Comparison of ENCODE assay signal across 1 cellular context in the genomic region with DNA sequence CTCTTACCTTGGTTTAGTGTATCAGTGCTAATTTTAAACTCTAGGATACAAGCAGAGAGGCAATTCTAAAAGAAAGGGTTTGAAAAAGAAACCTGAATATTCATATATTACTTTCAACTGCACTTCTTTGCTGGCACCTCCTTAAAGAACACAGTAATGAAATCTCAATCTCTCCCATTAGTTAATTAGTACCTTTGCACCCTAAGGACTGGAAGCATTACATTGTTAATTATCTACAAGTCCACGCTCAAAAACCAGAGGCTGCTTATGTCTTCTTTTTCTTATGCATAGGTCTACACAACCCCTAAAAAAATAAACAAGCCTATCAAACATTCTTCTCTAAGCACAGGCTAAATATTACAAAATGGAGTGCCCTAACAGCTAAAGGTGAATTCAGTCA.
TF ChIP-seq lines count a peak whose summit lies in the region.

No MANE protein-coding gene starts in this region.

TF ChIP-seq in GM23338, 12 proteins besides CTCF, POLR2A, EP300 and RAD21 (continued from another document):
- TF ChIP-seq ZNF331 (CRISPR knock-in tag; IDR thresholded peaks at IDR 0.05; ENCODE audit: low read depth) (no peak), NANOG (IDR thresholded peaks at IDR 0.05; ENCODE audit: borderline replicate concordance) (no peak), ZNF114 (CRISPR knock-in tag; IDR thresholded peaks at IDR 0.05) (no peak), EZH2phosphoT487 (IDR thresholded peaks at IDR 0.05; ENCODE audit: unreplicated experiment) (no peak), STAT1 (IDR thresholded peaks at IDR 0.05; ENCODE audit: unreplicated experiment) (no peak), POLR2AphosphoS5 (IDR thresholded peaks at IDR 0.05; ENCODE audit: low read depth) (no peak), EZH2 (IDR thresholded peaks at IDR 0.05; ENCODE audit: low read depth, unreplicated experiment) (no peak), JUNB (IDR thresholded peaks at IDR 0.05; ENCODE audit: unreplicated experiment) (no peak), CREB1 (CRISPR knock-in tag; IDR thresholded peaks at IDR 0.05; ENCODE audit: low read depth) (no peak)
- TF ChIP-seq, protein P1, sequence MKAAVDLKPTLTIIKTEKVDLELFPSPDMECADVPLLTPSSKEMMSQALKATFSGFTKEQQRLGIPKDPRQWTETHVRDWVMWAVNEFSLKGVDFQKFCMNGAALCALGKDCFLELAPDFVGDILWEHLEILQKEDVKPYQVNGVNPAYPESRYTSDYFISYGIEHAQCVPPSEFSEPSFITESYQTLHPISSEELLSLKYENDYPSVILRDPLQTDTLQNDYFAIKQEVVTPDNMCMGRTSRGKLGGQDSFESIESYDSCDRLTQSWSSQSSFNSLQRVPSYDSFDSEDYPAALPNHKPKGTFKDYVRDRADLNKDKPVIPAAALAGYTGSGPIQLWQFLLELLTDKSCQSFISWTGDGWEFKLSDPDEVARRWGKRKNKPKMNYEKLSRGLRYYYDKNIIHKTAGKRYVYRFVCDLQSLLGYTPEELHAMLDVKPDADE (IDR thresholded peaks at IDR 0.05), result no peak
- TF ChIP-seq, protein P2, sequence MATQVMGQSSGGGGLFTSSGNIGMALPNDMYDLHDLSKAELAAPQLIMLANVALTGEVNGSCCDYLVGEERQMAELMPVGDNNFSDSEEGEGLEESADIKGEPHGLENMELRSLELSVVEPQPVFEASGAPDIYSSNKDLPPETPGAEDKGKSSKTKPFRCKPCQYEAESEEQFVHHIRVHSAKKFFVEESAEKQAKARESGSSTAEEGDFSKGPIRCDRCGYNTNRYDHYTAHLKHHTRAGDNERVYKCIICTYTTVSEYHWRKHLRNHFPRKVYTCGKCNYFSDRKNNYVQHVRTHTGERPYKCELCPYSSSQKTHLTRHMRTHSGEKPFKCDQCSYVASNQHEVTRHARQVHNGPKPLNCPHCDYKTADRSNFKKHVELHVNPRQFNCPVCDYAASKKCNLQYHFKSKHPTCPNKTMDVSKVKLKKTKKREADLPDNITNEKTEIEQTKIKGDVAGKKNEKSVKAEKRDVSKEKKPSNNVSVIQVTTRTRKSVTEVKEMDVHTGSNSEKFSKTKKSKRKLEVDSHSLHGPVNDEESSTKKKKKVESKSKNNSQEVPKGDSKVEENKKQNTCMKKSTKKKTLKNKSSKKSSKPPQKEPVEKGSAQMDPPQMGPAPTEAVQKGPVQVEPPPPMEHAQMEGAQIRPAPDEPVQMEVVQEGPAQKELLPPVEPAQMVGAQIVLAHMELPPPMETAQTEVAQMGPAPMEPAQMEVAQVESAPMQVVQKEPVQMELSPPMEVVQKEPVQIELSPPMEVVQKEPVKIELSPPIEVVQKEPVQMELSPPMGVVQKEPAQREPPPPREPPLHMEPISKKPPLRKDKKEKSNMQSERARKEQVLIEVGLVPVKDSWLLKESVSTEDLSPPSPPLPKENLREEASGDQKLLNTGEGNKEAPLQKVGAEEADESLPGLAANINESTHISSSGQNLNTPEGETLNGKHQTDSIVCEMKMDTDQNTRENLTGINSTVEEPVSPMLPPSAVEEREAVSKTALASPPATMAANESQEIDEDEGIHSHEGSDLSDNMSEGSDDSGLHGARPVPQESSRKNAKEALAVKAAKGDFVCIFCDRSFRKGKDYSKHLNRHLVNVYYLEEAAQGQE (IDR thresholded peaks at IDR 0.05; ENCODE audit: unreplicated experiment), result no peak
